13 cellular contexts compared by ENCODE assay signal in genomic region chr17:83062818-83063671, GRCh38. TPM values are rescaled to one million over a fixed set of nuclear protein-coding genes. Genes with fewer than 3 reads are reported as not detected.
DNase-seq lines count a peak whose midpoint lies in the region; ATAC-seq and TF ChIP-seq lines count a peak whose summit lies in the region.
"Had no signal": no experiment of that assay in that cellular context is flagged by ENCODE, and none has a peak within 500 bp of the region (broad histone marks: within the 10 kb centered on the region; RNA-seq: fewer than 3 reads in every experiment).

No MANE protein-coding gene starts in this region.

- 63 to 69% methylated on average over 28 to 30 of the region's 30 CpGs for WGBS in lower leg skin, 2 donors
- 84 to 90% (median 86%) methylated on average over 26 to 30 of the region's 30 CpGs for WGBS in stomach, 5 donors
- 35% methylated on average over 30 of the region's 30 CpGs for WGBS in prostate gland

- H3K27me3 ChIP-seq in stomach (no peaks in the 10 kb centered on the region), prostate gland (replicated peaks; ENCODE audit: insufficient read depth) (no peaks in the 10 kb centered on the region)
- H3K27me3 ChIP-seq: tibial artery had no signal

- H3K36me3 Mint-ChIP-seq in activated CD8-positive, alpha-beta memory T cell treated with anti-CD3 and anti-CD28 coated beads, Interleukin-2, amount 10 ng/mL, durations not matched to agents 7 days and 5 days: no peaks in the 10 kb centered on the region
- H3K36me3 Mint-ChIP-seq in activated CD4-positive, alpha-beta memory T cell treated with anti-CD3 and anti-CD28 coated beads, Interleukin-2, amount 10 ng/mL, durations not matched to agents 7 days and 5 days (ENCODE audit: low read depth): no peaks in the 10 kb centered on the region

- POLR2A ChIA-PET in activated CD4-positive, alpha-beta memory T cell treated with anti-CD3 and anti-CD28 coated beads, Interleukin-2, amount 10 ng/mL, durations not matched to agents 7 days and 5 days (lab: Charles Lee): interaction anchor here (1.2 kb wide), 1 partner anchor 9 kb away, joined by 4 read pairs; no protein-coding TSS in a partner anchor

- peaks cover 3% of the 10 kb centered on the region for H3K4me1 Mint-ChIP-seq in activated CD8-positive, alpha-beta memory T cell treated with anti-CD3 and anti-CD28 coated beads, Interleukin-2, amount 10 ng/mL, durations not matched to agents 7 days and 5 days
- H3K4me1 Mint-ChIP-seq in activated CD4-positive, alpha-beta memory T cell treated with anti-CD3 and anti-CD28 coated beads, Interleukin-2, amount 10 ng/mL, durations not matched to agents 7 days and 5 days: peaks cover 3% of the 10 kb centered on the region

- peak; percentile 49 for DNase-seq in activated CD8-positive, alpha-beta memory T cell treated with anti-CD3 and anti-CD28 coated beads for 24 hours
- DNase-seq in activated CD8-positive, alpha-beta memory T cell treated with anti-CD3 and anti-CD28 coated beads, Interleukin-2, amount 10 ng/mL, durations not matched to agents 7 days and 5 days: no peak
- peak; percentile 13 for DNase-seq in activated CD4-positive, alpha-beta memory T cell treated with anti-CD3 and anti-CD28 coated beads, Interleukin-2, amount 10 ng/mL, durations not matched to agents 7 days and 5 days
- peak; percentile 17 to 84 for DNase-seq in lower leg skin (ENCODE audit: low spot score in 2 of 2)
- peak; percentile 20 for DNase-seq in stomach
- DNase-seq in RPMI8226: no peak
- no peak for DNase-seq in OCI-M2 (lab: John Stamatoyannopoulos, UW; ENCODE audit: unreplicated experiment)
- no peak for DNase-seq in prostate gland (ENCODE audit: low spot score)
- DNase-seq: ACHN, cortex of kidney had no signal

- TF ChIP-seq CTCF in lower leg skin (IDR thresholded peaks at IDR 0.05): no peak
- TF ChIP-seq CTCF in stomach (IDR thresholded peaks at IDR 0.05): no peak
- no peak for TF ChIP-seq CTCF in prostate gland (IDR thresholded peaks at IDR 0.05)

- TF ChIP-seq POLR2A in lower leg skin (IDR thresholded peaks at IDR 0.05) (no peak), stomach (IDR thresholded peaks at IDR 0.05) (no peak), prostate gland (IDR thresholded peaks at IDR 0.05) (no peak)

- intact Hi-C loops in lower leg skin (cut with DNase I; ENCODE audit: low total_unique reads): no loop called here
- intact Hi-C loops in stomach (cut with DNase I; ENCODE audit: low total_unique reads): no loop called here
- intact Hi-C loops in prostate gland (cut with DNase I): no loop called here

- H3K27ac ChIP-seq in stomach (no peak overlapping the region), prostate gland (no peak overlapping the region)
- H3K27ac ChIP-seq: HL-60, tibial artery had no signal

- H3K4me3 Mint-ChIP-seq in activated CD8-positive, alpha-beta memory T cell treated with anti-CD3 and anti-CD28 coated beads, Interleukin-2, amount 10 ng/mL, durations not matched to agents 7 days and 5 days: no peak overlapping the region
- H3K4me3 Mint-ChIP-seq in activated CD4-positive, alpha-beta memory T cell treated with anti-CD3 and anti-CD28 coated beads, Interleukin-2, amount 10 ng/mL, durations not matched to agents 7 days and 5 days: no peak overlapping the region

- H3K27me3 Mint-ChIP-seq in activated CD8-positive, alpha-beta memory T cell treated with anti-CD3 and anti-CD28 coated beads, Interleukin-2, amount 10 ng/mL, durations not matched to agents 7 days and 5 days: peaks cover 15% of the 10 kb centered on the region
- H3K27me3 Mint-ChIP-seq in activated CD4-positive, alpha-beta memory T cell treated with anti-CD3 and anti-CD28 coated beads, Interleukin-2, amount 10 ng/mL, durations not matched to agents 7 days and 5 days: peaks cover 5% of the 10 kb centered on the region

- TF ChIP-seq EP300 in stomach (IDR thresholded peaks at IDR 0.05): no peak

- H3K4me3 ChIP-seq in lower leg skin (ENCODE audit: low read depth, poor library complexity, severe bottlenecking): no peak overlapping the region
- H3K4me3 ChIP-seq in stomach: no peak overlapping the region
- no peak overlapping the region for H3K4me3 ChIP-seq in prostate gland
- H3K4me3 ChIP-seq: skin epidermis, tibial artery had no signal

- no peak overlapping the region for H3K27ac Mint-ChIP-seq in activated CD8-positive, alpha-beta memory T cell treated with anti-CD3 and anti-CD28 coated beads, Interleukin-2, amount 10 ng/mL, durations not matched to agents 7 days and 5 days
- no peak overlapping the region for H3K27ac Mint-ChIP-seq in activated CD4-positive, alpha-beta memory T cell treated with anti-CD3 and anti-CD28 coated beads, Interleukin-2, amount 10 ng/mL, durations not matched to agents 7 days and 5 days

- H3K4me1 ChIP-seq in stomach (peaks cover 5 to 14% (median 10%) of the 10 kb centered on the region in 4 donors), prostate gland (replicated peaks) (no peaks in the 10 kb centered on the region)

- H3K36me3 ChIP-seq in stomach (no peaks in the 10 kb centered on the region), prostate gland (no peaks in the 10 kb centered on the region)
- H3K36me3 ChIP-seq: tibial artery had no signal

- no peaks in the 10 kb centered on the region for H3K9me3 Mint-ChIP-seq in activated CD8-positive, alpha-beta memory T cell treated with anti-CD3 and anti-CD28 coated beads, Interleukin-2, amount 10 ng/mL, durations not matched to agents 7 days and 5 days (ENCODE audit: low read depth)
- H3K9me3 Mint-ChIP-seq in activated CD4-positive, alpha-beta memory T cell treated with anti-CD3 and anti-CD28 coated beads, Interleukin-2, amount 10 ng/mL, durations not matched to agents 7 days and 5 days: no peaks in the 10 kb centered on the region

- H3K9me3 ChIP-seq in stomach (no peaks in the 10 kb centered on the region), prostate gland (no peaks in the 10 kb centered on the region)
- H3K9me3 ChIP-seq: tibial artery had no signal

- no peak for ATAC-seq in activated CD8-positive, alpha-beta memory T cell treated with anti-CD3 and anti-CD28 coated beads, Interleukin-2, amount 10 ng/mL, durations not matched to agents 7 days and 5 days

- CTCF ChIA-PET in activated CD8-positive, alpha-beta memory T cell treated with anti-CD3 and anti-CD28 coated beads, Interleukin-2, amount 10 ng/mL, durations not matched to agents 7 days and 5 days (lab: Charles Lee): interaction anchor here (2.6 kb wide), 1 partner anchor 14 kb away, joined by 7 read pairs; no protein-coding TSS in a partner anchor
- CTCF ChIA-PET in activated CD4-positive, alpha-beta memory T cell treated with anti-CD3 and anti-CD28 coated beads, Interleukin-2, amount 10 ng/mL, durations not matched to agents 7 days and 5 days (lab: Charles Lee): no interaction called here

RNA-seq across cellular contexts. Expression of gene METRNL, which starts 16.4 kb away (rescaled TPM):
- 10 to 100 TPM; 42.9 to 49.9 TPM for total RNA-seq in activated CD8-positive, alpha-beta memory T cell treated with anti-CD3 and anti-CD28 coated beads, Interleukin-2, amount 10 ng/mL, durations not matched to agents 7 days and 5 days
- total RNA-seq in activated CD4-positive, alpha-beta memory T cell treated with anti-CD3 and anti-CD28 coated beads, Interleukin-2, amount 10 ng/mL, durations not matched to agents 7 days and 5 days: 10 to 100 TPM; 27.3 to 28.1 TPM
- 100 to 1,000 TPM; 208 to 343 (median 296) TPM for total RNA-seq in lower leg skin
- 100 to 1,000 TPM in 2 of 5 donors, 10 to 100 TPM in 3; 25.7 to 452 (median 55.4) TPM for total RNA-seq in stomach
- polyA plus RNA-seq in stomach: 10 to 100 TPM; 29.3 to 49.1 (median 35.9) TPM
- 10 to 100 TPM; 22.4 to 59.4 TPM for total RNA-seq in prostate gland

Comparison
In these comparisons a context has a peak if more than half of its experiments do, and no peak if none do; other contexts are left out.
1. DNase-seq: peak in activated CD8-positive, alpha-beta memory T cell treated with anti-CD3 and anti-CD28 coated beads for 24 hours (single experiment), activated CD4-positive, alpha-beta memory T cell treated with anti-CD3 and anti-CD28 coated beads, Interleukin-2, amount 10 ng/mL, durations not matched to agents 7 days and 5 days (single experiment), lower leg skin (2 of 2) and stomach (single experiment); none in activated CD8-positive, alpha-beta memory T cell treated with anti-CD3 and anti-CD28 coated beads, Interleukin-2, amount 10 ng/mL, durations not matched to agents 7 days and 5 days (single experiment), RPMI8226 (single experiment), OCI-M2 (single experiment) and prostate gland (single experiment).